ENCODE assay signal across 1 cellular context in genomic region chr22:42079319-42080251, GRCh38.
TF ChIP-seq lines count a peak whose summit lies in the region.

TSS of gene SMDT1 (plus strand) at chr22:42079700. CDS start at chr22:42079769, 69 bp downstream.

TF ChIP-seq in SK-N-SH, 30 proteins besides CTCF, POLR2A, EP300 and RAD21 (continued from another document):
- TF ChIP-seq ELF1 (IDR thresholded peaks at IDR 0.05) (no peak), MEF2A (IDR thresholded peaks at IDR 0.05; ENCODE audit: borderline replicate concordance, low read depth) (no peak), JUND (IDR thresholded peaks at IDR 0.05) (no peak), SMC3 (IDR thresholded peaks at IDR 0.05; ENCODE audit: low read depth, low read length) (no peak), FOXJ3 (CRISPR knock-in tag; IDR thresholded peaks at IDR 0.05) (no peak), YY1 (IDR thresholded peaks at IDR 0.05; ENCODE audit: low read depth) (peak; percentile 92), MAX (IDR thresholded peaks at IDR 0.05; ENCODE audit: low read depth) (peak; percentile 36; the same call in 1 of the 2 replicates), RCOR1 (IDR thresholded peaks at IDR 0.05; ENCODE audit: low read length) (no peak), CHD2 (IDR thresholded peaks at IDR 0.05; ENCODE audit: low read length, partially characterized antibody) (peak; percentile 98), POLR2AphosphoS5 (IDR thresholded peaks at IDR 0.05; ENCODE audit: low read depth, low read length) (no peak)
